In the genomic region with DNA sequence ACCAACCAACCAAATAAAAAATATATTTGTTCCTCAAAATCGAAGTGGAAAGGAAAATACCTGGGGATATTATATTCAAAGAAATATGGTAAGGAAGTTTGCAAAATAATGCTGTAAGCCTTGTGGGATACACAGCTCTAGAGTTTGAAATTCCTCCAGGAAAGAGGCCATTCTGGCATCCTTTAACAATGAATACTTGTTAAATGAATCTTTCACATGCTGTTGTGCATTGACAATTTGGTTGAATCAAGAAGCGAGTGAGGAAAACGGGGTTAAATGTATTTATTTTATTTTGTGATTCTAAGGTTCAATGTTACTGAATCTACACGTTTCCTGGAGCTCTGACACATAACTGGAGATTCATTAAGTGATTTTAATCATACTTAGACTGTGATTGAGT, we compare ENCODE assay signal across 1 cellular context.
TF ChIP-seq lines count a peak whose summit lies in the region.

No MANE protein-coding gene starts in this region.

TF ChIP-seq in H1, 55 proteins besides CTCF, POLR2A, EP300 and RAD21:
- TF ChIP-seq GTF2F1 (IDR thresholded peaks at IDR 0.05; ENCODE audit: borderline replicate concordance, low read depth, low read length) (no peak), CTBP2 (IDR thresholded peaks at IDR 0.05; ENCODE audit: borderline replicate concordance, insufficient read depth, insufficient read length, low read length) (no peak), SAP30 (IDR thresholded peaks at IDR 0.05; ENCODE audit: insufficient read depth, insufficient replicate concordance, low read length) (no peak), PHF8 (conservative IDR thresholded peaks at IDR 0.05; ENCODE audit: low read depth, low read length) (no peak), SIN3A (conservative IDR thresholded peaks at IDR 0.05 in 1 of 2, IDR thresholded peaks at IDR 0.05 in 1 of 2; ENCODE audit: low read depth in 1 of 2, low read length in 2 of 2) (no peak), SRF (IDR thresholded peaks at IDR 0.05; ENCODE audit: low read depth, low read length) (no peak), ZNF274 (IDR thresholded peaks at IDR 0.05; ENCODE audit: borderline replicate concordance, extremely low read depth, low read length) (no peak), SIRT6 (IDR thresholded peaks at IDR 0.05; ENCODE audit: low read length) (no peak), CBX5 (IDR thresholded peaks at IDR 0.05; ENCODE audit: low read depth, low read length) (no peak), SP1 (IDR thresholded peaks at IDR 0.05; ENCODE audit: low read depth, low read length) (no peak), CEBPB (IDR thresholded peaks at IDR 0.05; ENCODE audit: low read depth, low read length) (no peak), RNF2 (IDR thresholded peaks at IDR 0.05; ENCODE audit: borderline replicate concordance, low read depth, low read length, missing control alignments, poor library complexity, severe bottlenecking) (no peak), SP2 (IDR thresholded peaks at IDR 0.05; ENCODE audit: low read length) (no peak), BACH1 (IDR thresholded peaks at IDR 0.05; ENCODE audit: low read length) (no peak), RXRA (IDR thresholded peaks at IDR 0.05; ENCODE audit: insufficient read depth, low read depth, low read length) (no peak), MAFK (IDR thresholded peaks at IDR 0.05; ENCODE audit: low read depth, low read length) (no peak), GABPA (IDR thresholded peaks at IDR 0.05; ENCODE audit: borderline replicate concordance, insufficient read depth, low read length) (no peak), FOSL1 (IDR thresholded peaks at IDR 0.05; ENCODE audit: insufficient read depth, low read depth, low read length) (no peak)
